ENCODE assay signal across 9 cellular contexts in the genomic region with DNA sequence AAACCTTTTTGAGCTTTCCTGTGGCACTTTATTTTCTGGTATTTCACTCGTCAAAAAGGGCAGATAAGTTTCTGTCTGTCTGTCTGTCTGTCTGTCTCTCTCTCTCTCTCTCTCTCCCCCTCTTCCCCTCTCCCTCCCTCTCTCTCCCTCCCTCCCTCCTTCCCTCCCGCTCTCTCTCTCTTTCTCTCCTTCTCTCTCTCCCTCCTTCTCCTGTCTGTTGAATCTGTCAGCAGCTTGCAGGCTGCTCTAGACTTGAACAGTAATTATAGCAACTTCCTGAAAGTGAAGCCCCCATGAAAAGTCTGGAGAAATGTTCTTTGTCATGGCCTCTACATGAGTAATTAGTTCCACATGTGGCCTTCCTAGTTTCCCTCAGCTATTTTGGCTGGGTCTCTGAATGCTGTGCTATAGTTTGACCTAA.
A peak's percentile ranks its signal among the peaks of the same experiment; 100 is the strongest.
DNase-seq lines count a peak whose midpoint lies in the region; ATAC-seq and TF ChIP-seq lines count a peak whose summit lies in the region.
"Had no signal": no experiment of that assay in that cellular context is flagged by ENCODE, and none has a peak within 500 bp of the region (broad histone marks: within the 10 kb centered on the region; RNA-seq: fewer than 3 reads in every experiment).

No MANE protein-coding gene starts in this region.

- DNase-seq in BJ (ENCODE audit: low read depth), result no peak
- no peak for DNase-seq in WTC11 (ENCODE audit: low spot score)
- peak in 1 of 5 donors; percentile 14 for DNase-seq in heart left ventricle
- DNase-seq in stimulated activated CD4-positive, alpha-beta T cell treated with anti-CD3 and anti-CD28 coated beads, Interleukin-4, amount 100 ng/mL, for 24 hours, result no peak
- DNase-seq in NCI-H1436 (lab: John Stamatoyannopoulos, UW), result no peak
- DNase-seq in anterior cingulate cortex (lab: John Stamatoyannopoulos, UW), result no peak
- DNase-seq: DMS79 treated with DMSO at 0.1 percent for 48 hours had no signal

- no peaks in the 10 kb centered on the region for H3K9me3 ChIP-seq in heart left ventricle

- H3K36me3 ChIP-seq in BJ (ENCODE audit: control insufficient read depth, insufficient read depth, low read length) (no peaks in the 10 kb centered on the region), heart left ventricle (no peaks in the 10 kb centered on the region), rectal smooth muscle tissue (ENCODE audit: control insufficient read depth, insufficient read depth, low read length) (no peaks in the 10 kb centered on the region)

- ATAC-seq in WTC11, result 0 out of 2 replicates have a peak, but pooled peaks have one; percentile 17
- peak; percentile 41 to 54 (median 50) for ATAC-seq in heart left ventricle
- no peak for ATAC-seq in esophagus mucosa

- no peaks in the 10 kb centered on the region for H3K36me3 Mint-ChIP-seq in WTC11

- H3K27ac Mint-ChIP-seq in WTC11, result 0 out of 2 replicates have a peak overlapping the region, but pooled peaks have one; percentile 29

- no peak for TF ChIP-seq CTCF in BJ (IDR thresholded peaks at IDR 0.05; ENCODE audit: insufficient read depth, low read depth, low read length)
- TF ChIP-seq CTCF in WTC11 (IDR thresholded peaks at IDR 0.05), result no peak
- no peak for TF ChIP-seq CTCF in heart left ventricle (IDR thresholded peaks at IDR 0.05)

- no peaks in the 10 kb centered on the region for H3K27me3 Mint-ChIP-seq in WTC11 (ENCODE audit: low read depth)

- H3K27me3 ChIP-seq in BJ (ENCODE audit: control insufficient read depth, insufficient read depth, low read length), result no peaks in the 10 kb centered on the region
- no peaks in the 10 kb centered on the region for H3K27me3 ChIP-seq in heart left ventricle
- no peaks in the 10 kb centered on the region for H3K27me3 ChIP-seq in rectal smooth muscle tissue (ENCODE audit: control insufficient read depth, insufficient read depth, low read length)

- 11 to 29% (median 18%) methylated on average over 2 of the region's 2 CpGs for WGBS in heart left ventricle, 4 donors

- POLR2A ChIA-PET in BJ (lab: Charles Lee) (interaction anchor here (0.6 to 1.0 kb wide), 3 partner anchors 19 to 214 kb away, joined by 4 to 6 read pairs (median 5); no protein-coding TSS in a partner anchor), WTC11 (lab: Charles Lee) (no interaction called here)

- no peak for TF ChIP-seq POLR2A in heart left ventricle (IDR thresholded peaks at IDR 0.05)

- H3K4me1 ChIP-seq in heart left ventricle, result peaks cover 0 to 33% (median 4%) of the 10 kb centered on the region in 12 donors
- H3K4me1 ChIP-seq in rectal smooth muscle tissue (ENCODE audit: control insufficient read depth, insufficient read depth, low read length), result peaks cover 4% of the 10 kb centered on the region

- H3K4me3 ChIP-seq in BJ (ENCODE audit: low read depth, low read length) (peak overlapping the region; percentile 93), heart left ventricle (peak overlapping the region in 11 of 12 donors; percentile 28 to 70 (median 59)), rectal smooth muscle tissue (ENCODE audit: low read length) (peak overlapping the region; percentile 81)

- no peak overlapping the region for H3K4me3 Mint-ChIP-seq in WTC11

- H3K9ac ChIP-seq in rectal smooth muscle tissue (ENCODE audit: low read length), result no peak overlapping the region

- H3K27ac ChIP-seq in heart left ventricle, result peak overlapping the region; percentile 70 to 89 (median 84)
- peak overlapping the region; percentile 91 for H3K27ac ChIP-seq in rectal smooth muscle tissue (ENCODE audit: low read depth, low read length)

- intact Hi-C loops in heart left ventricle (cut with DNase I), result loop anchor here in 3 of 10 donors (5.0 to 10.0 kb wide), 2 partner anchors 37 to 250 kb away; no protein-coding TSS in a partner anchor

- H3K4me1 Mint-ChIP-seq in WTC11, result peaks cover 48% of the 10 kb centered on the region

- CTCF ChIA-PET in BJ (lab: Yijun Ruan, JAX), result interaction anchor here (0.9 to 1.3 kb wide), 3 partner anchors 14 to 254 kb away, joined by 3 to 4 read pairs (median 3); no protein-coding TSS in a partner anchor
- CTCF ChIA-PET in WTC11 (lab: Charles Lee), result interaction anchor here (0.6 kb wide), 1 partner anchor 53 kb away, joined by 3 read pairs; no protein-coding TSS in a partner anchor

- H3K9me3 Mint-ChIP-seq in WTC11, result no peaks in the 10 kb centered on the region

TF ChIP-seq in WTC11, 78 proteins besides CTCF, POLR2A, EP300 and RAD21 (continues in another document):
- TF ChIP-seq SMAD4 (CRISPR knock-in tag; IDR thresholded peaks at IDR 0.05) (no peak), SOX15 (CRISPR knock-in tag; IDR thresholded peaks at IDR 0.05) (no peak), EMX1 (CRISPR knock-in tag; IDR thresholded peaks at IDR 0.05) (no peak), NFATC4 (CRISPR knock-in tag; IDR thresholded peaks at IDR 0.05) (no peak), ATF6 (CRISPR knock-in tag; IDR thresholded peaks at IDR 0.05) (no peak), FOXK1 (CRISPR knock-in tag; IDR thresholded peaks at IDR 0.05) (no peak), E2F5 (CRISPR knock-in tag; IDR thresholded peaks at IDR 0.05) (no peak), IRF2 (CRISPR knock-in tag; IDR thresholded peaks at IDR 0.05; ENCODE audit: borderline replicate concordance, low read depth) (no peak), GTF2I (CRISPR knock-in tag; conservative IDR thresholded peaks at IDR 0.05) (no peak), USF1 (CRISPR knock-in tag; IDR thresholded peaks at IDR 0.05) (no peak), ZNF423 (CRISPR knock-in tag; IDR thresholded peaks at IDR 0.05) (no peak), SP1 (CRISPR knock-in tag; conservative IDR thresholded peaks at IDR 0.05) (no peak)
- TF ChIP-seq, protein P1, sequence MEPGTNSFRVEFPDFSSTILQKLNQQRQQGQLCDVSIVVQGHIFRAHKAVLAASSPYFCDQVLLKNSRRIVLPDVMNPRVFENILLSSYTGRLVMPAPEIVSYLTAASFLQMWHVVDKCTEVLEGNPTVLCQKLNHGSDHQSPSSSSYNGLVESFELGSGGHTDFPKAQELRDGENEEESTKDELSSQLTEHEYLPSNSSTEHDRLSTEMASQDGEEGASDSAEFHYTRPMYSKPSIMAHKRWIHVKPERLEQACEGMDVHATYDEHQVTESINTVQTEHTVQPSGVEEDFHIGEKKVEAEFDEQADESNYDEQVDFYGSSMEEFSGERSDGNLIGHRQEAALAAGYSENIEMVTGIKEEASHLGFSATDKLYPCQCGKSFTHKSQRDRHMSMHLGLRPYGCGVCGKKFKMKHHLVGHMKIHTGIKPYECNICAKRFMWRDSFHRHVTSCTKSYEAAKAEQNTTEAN (CRISPR knock-in tag; IDR thresholded peaks at IDR 0.05), result no peak
- TF ChIP-seq, protein P2, sequence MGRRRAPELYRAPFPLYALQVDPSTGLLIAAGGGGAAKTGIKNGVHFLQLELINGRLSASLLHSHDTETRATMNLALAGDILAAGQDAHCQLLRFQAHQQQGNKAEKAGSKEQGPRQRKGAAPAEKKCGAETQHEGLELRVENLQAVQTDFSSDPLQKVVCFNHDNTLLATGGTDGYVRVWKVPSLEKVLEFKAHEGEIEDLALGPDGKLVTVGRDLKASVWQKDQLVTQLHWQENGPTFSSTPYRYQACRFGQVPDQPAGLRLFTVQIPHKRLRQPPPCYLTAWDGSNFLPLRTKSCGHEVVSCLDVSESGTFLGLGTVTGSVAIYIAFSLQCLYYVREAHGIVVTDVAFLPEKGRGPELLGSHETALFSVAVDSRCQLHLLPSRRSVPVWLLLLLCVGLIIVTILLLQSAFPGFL (CRISPR knock-in tag; IDR thresholded peaks at IDR 0.05; ENCODE audit: borderline replicate concordance), result no peak
